1 cellular context compared by ENCODE assay signal in genomic region chr20:17536944-17537444, GRCh38.
TF ChIP-seq lines count a peak whose summit lies in the region.

No MANE protein-coding gene starts in this region.

TF ChIP-seq in endothelial cell of umbilical vein, 7 proteins besides CTCF, POLR2A, EP300 and RAD21:
- peak; percentile 80 for TF ChIP-seq MYC (IDR thresholded peaks at IDR 0.05; ENCODE audit: low read depth, low read length)
- TF ChIP-seq JUN (IDR thresholded peaks at IDR 0.05; ENCODE audit: borderline replicate concordance, insufficient read depth, insufficient read length, low read depth) = no peak
- peak; percentile 75 for TF ChIP-seq MAX (IDR thresholded peaks at IDR 0.05; ENCODE audit: insufficient read depth, insufficient read length)
